12 cellular contexts compared by ENCODE assay signal in the genomic region with DNA sequence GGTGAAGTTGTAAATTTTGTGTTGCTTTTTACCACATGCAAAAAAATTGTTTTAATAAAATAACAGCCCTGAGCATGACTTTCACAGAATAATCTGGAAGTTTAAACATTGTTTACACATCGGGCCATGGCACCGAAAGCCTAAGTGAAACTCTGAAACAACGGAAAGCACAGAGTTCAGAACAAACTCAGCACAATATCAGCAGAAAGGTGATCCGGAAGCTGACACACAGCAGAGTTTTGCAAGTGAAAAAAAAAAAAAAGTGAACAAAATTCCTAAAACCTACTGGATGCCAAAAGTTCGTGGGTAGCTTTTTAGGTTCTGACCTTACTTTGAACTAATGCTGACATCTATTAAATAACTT. TPM values are rescaled to one million over a fixed set of nuclear protein-coding genes. Genes with fewer than 3 reads are reported as not detected.
A peak's percentile ranks its signal among the peaks of the same experiment; 100 is the strongest.
DNase-seq lines count a peak whose midpoint lies in the region; ATAC-seq and TF ChIP-seq lines count a peak whose summit lies in the region.
"Had no signal": no experiment of that assay in that cellular context is flagged by ENCODE, and none has a peak within 500 bp of the region (broad histone marks: within the 10 kb centered on the region; RNA-seq: fewer than 3 reads in every experiment).

No MANE protein-coding gene starts in this region.

- 0 out of 2 replicates have a peak, but pooled peaks cover 4% of the 10 kb centered on the region for H3K9me3 ChIP-seq in DOHH2 (ENCODE audit: control insufficient read depth, insufficient read depth, low read length)
- peaks cover 0 to 6% of the 10 kb centered on the region in 2 donors for H3K9me3 ChIP-seq in left lung
- no peaks in the 10 kb centered on the region for H3K9me3 ChIP-seq in neural progenitor cell (ENCODE audit: low read depth)

- H3K9me2 ChIP-seq in DOHH2 (replicated peaks; ENCODE audit: control insufficient read depth, low read length): no peaks in the 10 kb centered on the region

- no peak overlapping the region for H3K27ac Mint-ChIP-seq in neural progenitor cell

- H3F3A ChIP-seq in DOHH2 (ENCODE audit: control insufficient read depth, insufficient read depth): no peaks in the 10 kb centered on the region
- H3F3A ChIP-seq in neural progenitor cell (ENCODE audit: low read depth): no peaks in the 10 kb centered on the region

- H3K4me1 Mint-ChIP-seq in neural progenitor cell: peaks cover 43% of the 10 kb centered on the region

- TF ChIP-seq CTCF in DOHH2 (IDR thresholded peaks at IDR 0.05; ENCODE audit: low read depth, low read length, poor library complexity, severe bottlenecking) (no peak), GM20000 (IDR thresholded peaks at IDR 0.05; ENCODE audit: extremely low read depth, missing control alignments) (no peak), left lung (IDR thresholded peaks at IDR 0.05) (no peak), neural progenitor cell (IDR thresholded peaks at IDR 0.05) (no peak)

- H3K27me3 Mint-ChIP-seq in neural progenitor cell (ENCODE audit: insufficient read depth, low read depth): no peaks in the 10 kb centered on the region

- H3K27ac ChIP-seq in DOHH2 (ENCODE audit: low read depth, low read length) (no peak overlapping the region), left lung (peak overlapping the region; percentile 8 to 63), neural progenitor cell (no peak overlapping the region)

- peaks cover 2% of the 10 kb centered on the region for H3K9me3 Mint-ChIP-seq in neural progenitor cell

- H3K4me1 ChIP-seq in DOHH2 (ENCODE audit: control insufficient read depth, low read length) (peaks cover 35% of the 10 kb centered on the region), left lung (peaks cover 13 to 53% of the 10 kb centered on the region in 2 donors), neural progenitor cell (peaks cover 20% of the 10 kb centered on the region)

- DNase-seq in GM20000 (ENCODE audit: low spot score): peak; percentile 30
- DNase-seq in RPMI8226: peak; percentile 21
- no peak for DNase-seq in left lung
- DNase-seq in neural progenitor cell (ENCODE audit: low spot score): no peak
- DNase-seq in GDM1 (lab: John Stamatoyannopoulos, UW): no peak
- no peak for DNase-seq in retina
- DNase-seq: heart right ventricle, NCI-H1105 treated with DMSO at 0.1 percent for 48 hours had no signal

- H3K36me3 ChIP-seq in DOHH2 (ENCODE audit: control insufficient read depth, low read length) (peaks cover 7% of the 10 kb centered on the region; the same call in 1 of the 2 replicates), left lung (no peaks in the 10 kb centered on the region), neural progenitor cell (no peaks in the 10 kb centered on the region)
- H3K36me3 ChIP-seq: heart right ventricle had no signal

- H4K20me1 ChIP-seq in DOHH2 (ENCODE audit: control insufficient read depth, insufficient read depth, low read depth, low read length): no peaks in the 10 kb centered on the region
- no peaks in the 10 kb centered on the region for H4K20me1 ChIP-seq in neural progenitor cell (ENCODE audit: low read depth)

- H3K79me2 ChIP-seq in DOHH2 (ENCODE audit: control insufficient read depth, low read length): no peaks in the 10 kb centered on the region
- no peaks in the 10 kb centered on the region for H3K79me2 ChIP-seq in neural progenitor cell (ENCODE audit: low read depth)

- H3K4me2 ChIP-seq in DOHH2 (ENCODE audit: low read length) (peak overlapping the region; percentile 16), neural progenitor cell (no peak overlapping the region)

- no peak overlapping the region for H2AFZ ChIP-seq in neural progenitor cell (replicated peaks)

- intact Hi-C loops in left lung (cut with DNase I): no loop called here

- H3K4me3 ChIP-seq in DOHH2 (ENCODE audit: low read length): no peak overlapping the region
- H3K4me3 ChIP-seq in left lung: no peak overlapping the region
- no peak overlapping the region for H3K4me3 ChIP-seq in neural progenitor cell
- H3K4me3 ChIP-seq: coronary artery had no signal

- H3K9ac ChIP-seq in neural progenitor cell: no peak overlapping the region

- H3K27me3 ChIP-seq in DOHH2 (ENCODE audit: control insufficient read depth, low read length) (no peaks in the 10 kb centered on the region), left lung (no peaks in the 10 kb centered on the region), neural progenitor cell (no peaks in the 10 kb centered on the region)
- H3K27me3 ChIP-seq: heart right ventricle had no signal

- ATAC-seq in left lung (no peak), GM18867 (IDR thresholded peaks at IDR 0.05; ENCODE audit: unreplicated experiment) (no peak)
- ATAC-seq: Panc1 had no signal

- H3K36me3 Mint-ChIP-seq in neural progenitor cell: no peaks in the 10 kb centered on the region

- H3K4me3 Mint-ChIP-seq in neural progenitor cell: no peak overlapping the region

RNA-seq across cellular contexts. Expression of gene ELMO1, which starts 39.8 kb away (rescaled TPM):
- 10 to 100 TPM; 18.2 to 51.4 TPM for total RNA-seq in left lung
- total RNA-seq in neural progenitor cell (ENCODE audit: low replicate concordance): 22.0 and 27.0 TPM in 2 replicates

Comparison
In these comparisons a context has a peak if more than half of its experiments do, and no peak if none do; other contexts are left out.
1. H3K27ac ChIP-seq: peak in left lung (2 of 2); none in DOHH2 (single experiment) and neural progenitor cell (single experiment).
2. DNase-seq: peak in GM20000 (single experiment) and RPMI8226 (single experiment); none in left lung (0 of 2), neural progenitor cell (single experiment), GDM1 (single experiment) and retina (single experiment).